In genomic region chr10:69360485-69361302, GRCh38 we compare ENCODE assay signal across 8 cellular contexts. TPM values are rescaled to one million over a fixed set of nuclear protein-coding genes. Genes with fewer than 3 reads are reported as not detected.
DNase-seq lines count a peak whose midpoint lies in the region; ATAC-seq and TF ChIP-seq lines count a peak whose summit lies in the region.

No MANE protein-coding gene starts in this region.

- DNase-seq in activated naive CD4-positive, alpha-beta T cell treated with anti-CD3 and anti-CD28 coated beads, Interleukin-2, amount 10 ng/mL, durations not matched to agents 7 days and 5 days = no peak
- no peak for DNase-seq in activated naive CD4-positive, alpha-beta T cell (lab: John Stamatoyannopoulos, UW)
- DNase-seq in breast epithelium (ENCODE audit: low spot score in 2 of 2) = peak; percentile 86 to 87
- DNase-seq in right lobe of liver = no peak
- peak; percentile 85 to 92 for DNase-seq in aorta
- DNase-seq in germinal center (ENCODE audit: low spot score) = no peak
- no peak for DNase-seq in stimulated activated CD4-positive, alpha-beta T cell treated with anti-CD3 and anti-CD28 coated beads, Interleukin-15, amount 100 ng/mL, for 24 hours

- peak overlapping the region in 1 of 3 donors; percentile 1 for H3K4me3 ChIP-seq in breast epithelium
- no peak overlapping the region for H3K4me3 ChIP-seq in right lobe of liver
- no peak overlapping the region for H3K4me3 ChIP-seq in aorta (ENCODE audit: low read length in 2 of 2)

- H3K36me3 Mint-ChIP-seq in activated naive CD4-positive, alpha-beta T cell treated with anti-CD3 and anti-CD28 coated beads, Interleukin-2, amount 10 ng/mL, durations not matched to agents 7 days and 5 days = peaks cover 39% of the 10 kb centered on the region

- no CpG with 5 or more reads among the region's 8 CpGs for WGBS in right lobe of liver (ENCODE audit: insufficient coverage, low coverage, low lambda C conversion rate, missing lambda C conversion rate)
- WGBS in aorta, 2 donors = 10 to 12% methylated on average over 8 of the region's 8 CpGs

- TF ChIP-seq POLR2A in breast epithelium (IDR thresholded peaks at IDR 0.05) (no peak), right lobe of liver (IDR thresholded peaks at IDR 0.05) (no peak)

- H3K36me3 ChIP-seq in breast epithelium = no peaks in the 10 kb centered on the region
- H3K36me3 ChIP-seq in right lobe of liver = no peaks in the 10 kb centered on the region
- H3K36me3 ChIP-seq in aorta (ENCODE audit: control insufficient read depth in 1 of 2, insufficient read depth in 2 of 2, low read length in 1 of 2) = no peaks in the 10 kb centered on the region

- CTCF ChIA-PET in activated naive CD4-positive, alpha-beta T cell treated with anti-CD3 and anti-CD28 coated beads, Interleukin-2, amount 10 ng/mL, durations not matched to agents 7 days and 5 days (lab: Charles Lee) = no interaction called here

- H3K4me1 Mint-ChIP-seq in activated naive CD4-positive, alpha-beta T cell treated with anti-CD3 and anti-CD28 coated beads, Interleukin-2, amount 10 ng/mL, durations not matched to agents 7 days and 5 days = peaks cover 74% of the 10 kb centered on the region

- no peaks in the 10 kb centered on the region for H3K9me3 Mint-ChIP-seq in activated naive CD4-positive, alpha-beta T cell treated with anti-CD3 and anti-CD28 coated beads, Interleukin-2, amount 10 ng/mL, durations not matched to agents 7 days and 5 days

- H3K27me3 ChIP-seq in breast epithelium (no peaks in the 10 kb centered on the region), right lobe of liver (no peaks in the 10 kb centered on the region), aorta (ENCODE audit: control insufficient read depth in 1 of 2, insufficient read depth in 2 of 2, low read length in 1 of 2) (no peaks in the 10 kb centered on the region)

- H3K4me1 ChIP-seq in breast epithelium (peaks cover 6 to 21% of the 10 kb centered on the region in 2 donors), right lobe of liver (peaks cover 0 to 15% (median 0%) of the 10 kb centered on the region in 4 donors), aorta (ENCODE audit: control insufficient read depth in 1 of 2, insufficient read depth in 2 of 2, low read length in 2 of 2) (peaks cover 5 to 13% of the 10 kb centered on the region in 2 donors)

- intact Hi-C loops in breast epithelium (cut with DNase I; ENCODE audit: low total_unique reads) (no loop called here), right lobe of liver (cut with DNase I) (no loop called here), aorta (cut with DNase I) (loop anchor here in 1 of 2 donors (5.0 kb wide), 1 partner anchor 33 kb away; no protein-coding TSS in a partner anchor)

- H3K27ac ChIP-seq in breast epithelium = peak overlapping the region; percentile 64 to 81
- H3K27ac ChIP-seq in right lobe of liver = no peak overlapping the region
- H3K27ac ChIP-seq in aorta (ENCODE audit: low read depth in 1 of 2, low read length in 2 of 2) = peak overlapping the region; percentile 50 to 98

- ATAC-seq in right lobe of liver (peak; percentile 38 to 70 (median 51)), aorta (ENCODE audit: low FRiP score) (peak; percentile 82), GM18907 (IDR thresholded peaks at IDR 0.05; ENCODE audit: unreplicated experiment) (no peak)

- no peak overlapping the region for H3K4me3 Mint-ChIP-seq in activated naive CD4-positive, alpha-beta T cell treated with anti-CD3 and anti-CD28 coated beads, Interleukin-2, amount 10 ng/mL, durations not matched to agents 7 days and 5 days

- no peaks in the 10 kb centered on the region for H3K27me3 Mint-ChIP-seq in activated naive CD4-positive, alpha-beta T cell treated with anti-CD3 and anti-CD28 coated beads, Interleukin-2, amount 10 ng/mL, durations not matched to agents 7 days and 5 days

- TF ChIP-seq CTCF in breast epithelium (IDR thresholded peaks at IDR 0.05) (no peak), right lobe of liver (IDR thresholded peaks at IDR 0.05) (no peak)

- peak overlapping the region; percentile 88 for H3K27ac Mint-ChIP-seq in activated naive CD4-positive, alpha-beta T cell treated with anti-CD3 and anti-CD28 coated beads, Interleukin-2, amount 10 ng/mL, durations not matched to agents 7 days and 5 days

- H3K9me3 ChIP-seq in breast epithelium = no peaks in the 10 kb centered on the region
- no peaks in the 10 kb centered on the region for H3K9me3 ChIP-seq in right lobe of liver
- no peaks in the 10 kb centered on the region for H3K9me3 ChIP-seq in aorta (ENCODE audit: control insufficient read depth, low read length)

RNA-seq across cellular contexts. Expression of gene TACR2, which starts 56.0 kb away (rescaled TPM):
- total RNA-seq in breast epithelium (1 to 10 TPM in 1 of 3 donors, under 1 TPM in 2; 0.66 to 3.2 (median 0.73) TPM), right lobe of liver (under 1 TPM in 3 of 6 experiments, not detected in 3; 0.16 to 0.22 (median 0.16) TPM), aorta (under 1 TPM in 1 of 2 donors, not detected in 1; 0.49 TPM)
- 1 to 10 TPM in 1 of 2 donors, under 1 TPM in 1; 0.31 to 2.5 TPM for polyA plus RNA-seq in aorta

Comparison
In these comparisons a context has a peak if more than half of its experiments do, and no peak if none do; other contexts are left out.
1. DNase-seq: peak in breast epithelium (2 of 2) and aorta (2 of 2); none in activated naive CD4-positive, alpha-beta T cell treated with anti-CD3 and anti-CD28 coated beads, Interleukin-2, amount 10 ng/mL, durations not matched to agents 7 days and 5 days (single experiment), activated naive CD4-positive, alpha-beta T cell (0 of 4), right lobe of liver (0 of 3), germinal center (single experiment) and stimulated activated CD4-positive, alpha-beta T cell treated with anti-CD3 and anti-CD28 coated beads, Interleukin-15, amount 100 ng/mL, for 24 hours (single experiment).
2. H3K27ac ChIP-seq: peak in breast epithelium (2 of 2) and aorta (2 of 2); none in right lobe of liver (0 of 3).